Comparison of ENCODE assay signal across 25 cellular contexts in genomic region chr10:127556911-127557310, GRCh38. TPM values are rescaled to one million over a fixed set of nuclear protein-coding genes. Genes with fewer than 3 reads are reported as not detected.
DNase-seq lines count a peak whose midpoint lies in the region; ATAC-seq lines count a peak whose summit lies in the region.
"Had no signal": no experiment of that assay in that cellular context is flagged by ENCODE, and none has a peak within 500 bp of the region (broad histone marks: within the 10 kb centered on the region; RNA-seq: fewer than 3 reads in every experiment).

No MANE protein-coding gene starts in this region.

- no peak overlapping the region for H2BK15ac ChIP-seq in mesendoderm (replicated peaks; ENCODE audit: low read depth)

- no peak overlapping the region for H2AK5ac ChIP-seq in mesendoderm (ENCODE audit: low read length)

- H3K36me3 ChIP-seq in MG63 (no peaks in the 10 kb centered on the region), mesendoderm (ENCODE audit: control insufficient read depth, insufficient read depth, low read length) (no peaks in the 10 kb centered on the region)
- H3K36me3 ChIP-seq: BLaER1, right atrium auricular region, uterus had no signal

- H3K4me3 Mint-ChIP-seq in activated CD8-positive, alpha-beta memory T cell treated with anti-CD3 and anti-CD28 coated beads, Interleukin-2, amount 10 ng/mL, durations not matched to agents 7 days and 5 days = no peak overlapping the region
- H3K4me3 Mint-ChIP-seq: activated CD4-positive, alpha-beta memory T cell treated with anti-CD3 and anti-CD28 coated beads, Interleukin-2, amount 10 ng/mL, durations not matched to agents 7 days and 5 days; IgD-negative memory B cell; naive B cell; T-helper 2 cell treated with Interferon-gamma antibody and Interleukin-4, amounts not matched to agents 5 μg/mL and 100 μg/mL, for 36 hours had no signal

- H3K9me3 ChIP-seq in MG63 = no peaks in the 10 kb centered on the region
- H3K9me3 ChIP-seq: right atrium auricular region, uterus had no signal

- no peaks in the 10 kb centered on the region for H3K27me3 Mint-ChIP-seq in activated CD8-positive, alpha-beta memory T cell treated with anti-CD3 and anti-CD28 coated beads, Interleukin-2, amount 10 ng/mL, durations not matched to agents 7 days and 5 days
- H3K27me3 Mint-ChIP-seq: activated CD4-positive, alpha-beta memory T cell treated with anti-CD3 and anti-CD28 coated beads, Interleukin-2, amount 10 ng/mL, durations not matched to agents 7 days and 5 days; IgD-negative memory B cell had no signal

- peak; percentile 36 for DNase-seq in Daoy (ENCODE audit: low read depth)
- peak; percentile 22 for DNase-seq in MG63
- peak; percentile 79 for DNase-seq in ecto neural progenitor cell (ENCODE audit: low spot score)
- peak; percentile 77 for DNase-seq in mesendoderm
- DNase-seq in DMS79 treated with DMSO at 0.1 percent for 48 hours (lab: John Stamatoyannopoulos, UW) = no peak
- DNase-seq in pons (ENCODE audit: low spot score) = no peak
- DNase-seq in T-helper 9 cell = no peak
- DNase-seq in activated CD8-positive, alpha-beta memory T cell treated with anti-CD3 and anti-CD28 coated beads, Interleukin-2, amount 10 ng/mL, durations not matched to agents 7 days and 5 days = no peak
- DNase-seq: activated CD4-positive, alpha-beta memory T cell treated with anti-CD3 and anti-CD28 coated beads, Interleukin-2, amount 10 ng/mL, durations not matched to agents 7 days and 5 days; activated gamma-delta T cell; DMS79; effector memory CD4-positive, alpha-beta T cell; naive B cell; NCI-H1436 treated with DMSO at 0.1 percent for 48 hours; NCI-H524 treated with DMSO at 0.1 percent for 48 hours; Right ventricle myocardium superior; stimulated activated CD4-positive, alpha-beta T cell treated with anti-CD3 and anti-CD28 coated beads, Interleukin-2, amount 100 ng/mL, for 48 hours; uterus had no signal

- no peak overlapping the region for H3K4ac ChIP-seq in mesendoderm (ENCODE audit: low read depth, low read length)

- no peak overlapping the region for H3K4me3 ChIP-seq in MG63
- H3K4me3 ChIP-seq in mesendoderm (ENCODE audit: low read length) = no peak overlapping the region
- H3K4me3 ChIP-seq: BLaER1, right atrium auricular region, uterus had no signal

- H3K79me2 ChIP-seq in mesendoderm (ENCODE audit: control insufficient read depth, insufficient read depth, low read length) = no peaks in the 10 kb centered on the region

- H3K27me3 ChIP-seq in MG63 = no peaks in the 10 kb centered on the region; the same call in 1 of the 2 replicates
- no peaks in the 10 kb centered on the region for H3K27me3 ChIP-seq in mesendoderm (ENCODE audit: insufficient read depth, low read length, poor library complexity)
- H3K27me3 ChIP-seq: BLaER1, right atrium auricular region, uterus had no signal

- H3K4me2 ChIP-seq in mesendoderm (ENCODE audit: low read length) = no peak overlapping the region
- H3K4me2 ChIP-seq: BLaER1 had no signal

- H3K4me1 ChIP-seq in mesendoderm (ENCODE audit: control insufficient read depth, low read depth, low read length) = no peaks in the 10 kb centered on the region
- H3K4me1 ChIP-seq: BLaER1, right atrium auricular region, uterus had no signal

- H3K9me3 Mint-ChIP-seq in activated CD8-positive, alpha-beta memory T cell treated with anti-CD3 and anti-CD28 coated beads, Interleukin-2, amount 10 ng/mL, durations not matched to agents 7 days and 5 days (ENCODE audit: low read depth) = peaks cover 2% of the 10 kb centered on the region

- H3K27ac ChIP-seq in mesendoderm (ENCODE audit: low read depth, low read length) = no peak overlapping the region
- H3K27ac ChIP-seq: BLaER1, right atrium auricular region, uterus had no signal

- WGBS in mesendoderm (ENCODE audit: extremely low coverage, insufficient coverage, low lambda C conversion rate) = no CpG with 5 or more reads among the region's 11 CpGs

- no peak overlapping the region for H3K18ac ChIP-seq in mesendoderm (ENCODE audit: low read length)

- no peak overlapping the region for H3K27ac Mint-ChIP-seq in activated CD8-positive, alpha-beta memory T cell treated with anti-CD3 and anti-CD28 coated beads, Interleukin-2, amount 10 ng/mL, durations not matched to agents 7 days and 5 days
- H3K27ac Mint-ChIP-seq: activated CD4-positive, alpha-beta memory T cell treated with anti-CD3 and anti-CD28 coated beads, Interleukin-2, amount 10 ng/mL, durations not matched to agents 7 days and 5 days; IgD-negative memory B cell; naive B cell; T-helper 2 cell treated with Interferon-gamma antibody and Interleukin-4, amounts not matched to agents 5 μg/mL and 100 μg/mL, for 36 hours had no signal

- no peak overlapping the region for H3K23ac ChIP-seq in mesendoderm (ENCODE audit: low read length)

- H3K56ac ChIP-seq in mesendoderm (ENCODE audit: low read length) = no peak overlapping the region

- ATAC-seq in activated CD8-positive, alpha-beta memory T cell treated with anti-CD3 and anti-CD28 coated beads, Interleukin-2, amount 10 ng/mL, durations not matched to agents 7 days and 5 days = no peak

- no peaks in the 10 kb centered on the region for H3K36me3 Mint-ChIP-seq in activated CD8-positive, alpha-beta memory T cell treated with anti-CD3 and anti-CD28 coated beads, Interleukin-2, amount 10 ng/mL, durations not matched to agents 7 days and 5 days
- H3K36me3 Mint-ChIP-seq: IgD-negative memory B cell, naive B cell had no signal

- no peak overlapping the region for H4K5ac ChIP-seq in mesendoderm (ENCODE audit: low read length)

- no peak overlapping the region for H3K9ac ChIP-seq in mesendoderm (ENCODE audit: low read length)
- H3K9ac ChIP-seq: BLaER1 had no signal

- H3K79me1 ChIP-seq in mesendoderm (ENCODE audit: low read length) = no peaks in the 10 kb centered on the region

- no peak overlapping the region for H2BK5ac ChIP-seq in mesendoderm (ENCODE audit: low read length)

- H2BK120ac ChIP-seq in mesendoderm (ENCODE audit: low read depth, low read length) = no peak overlapping the region

- CTCF ChIA-PET in activated CD8-positive, alpha-beta memory T cell treated with anti-CD3 and anti-CD28 coated beads, Interleukin-2, amount 10 ng/mL, durations not matched to agents 7 days and 5 days (lab: Charles Lee) = no interaction called here

- H3K4me1 Mint-ChIP-seq in activated CD8-positive, alpha-beta memory T cell treated with anti-CD3 and anti-CD28 coated beads, Interleukin-2, amount 10 ng/mL, durations not matched to agents 7 days and 5 days = no peaks in the 10 kb centered on the region
- H3K4me1 Mint-ChIP-seq: activated CD4-positive, alpha-beta memory T cell treated with anti-CD3 and anti-CD28 coated beads, Interleukin-2, amount 10 ng/mL, durations not matched to agents 7 days and 5 days; IgD-negative memory B cell; naive B cell had no signal

- no peak overlapping the region for H4K8ac ChIP-seq in mesendoderm (ENCODE audit: low read depth, low read length)

RNA-seq across cellular contexts. Expression of gene NPS, which starts 7.8 kb away (rescaled TPM):
- total RNA-seq in Daoy (2014; rRNA removed; shearing (Covaris generic)) = not detected in 2 replicates
- not detected in 2 replicates for total RNA-seq in MG63 (2014; rRNA removed; shearing (Covaris generic); ENCODE audit: low replicate concordance)
- not detected for polyA plus RNA-seq in mesendoderm (2013, experiment 1 of 2)
- polyA plus RNA-seq in mesendoderm (2013, experiment 2 of 2) = not detected
- not detected for total RNA-seq in activated CD8-positive, alpha-beta memory T cell treated with anti-CD3 and anti-CD28 coated beads, Interleukin-2, amount 10 ng/mL, durations not matched to agents 7 days and 5 days
- total RNA-seq: activated CD4-positive, alpha-beta memory T cell treated with anti-CD3 and anti-CD28 coated beads, Interleukin-2, amount 10 ng/mL, durations not matched to agents 7 days and 5 days; bronchial epithelial cell; frontal cortex; kidney epithelial cell; right atrium auricular region; Right ventricle myocardium superior; uterus had no signal
- polyA plus RNA-seq: IgD-negative memory B cell had no signal

Comparison
In these comparisons a context has a peak if more than half of its experiments do, and no peak if none do; other contexts are left out.
1. DNase-seq: peak in Daoy (single experiment), MG63 (single experiment), ecto neural progenitor cell (single experiment) and mesendoderm (single experiment); none in DMS79 treated with DMSO at 0.1 percent for 48 hours (single experiment), pons (single experiment), T-helper 9 cell (single experiment) and activated CD8-positive, alpha-beta memory T cell treated with anti-CD3 and anti-CD28 coated beads, Interleukin-2, amount 10 ng/mL, durations not matched to agents 7 days and 5 days (single experiment).